Comparison of ENCODE assay signal across 1 cellular context in genomic region chr9:113221800-113222481, GRCh38.
TF ChIP-seq lines count a peak whose summit lies in the region.

No MANE protein-coding gene starts in this region.

TF ChIP-seq in GM12878, 131 proteins besides CTCF, POLR2A, EP300 and RAD21:
- peak; percentile 3; the same call in 1 of the 2 replicates for TF ChIP-seq GATAD2B (conservative IDR thresholded peaks at IDR 0.05; ENCODE audit: low read depth)
- 0 out of 2 replicates have a peak, but pooled peaks have one; percentile 24 for TF ChIP-seq LARP7 (IDR thresholded peaks at IDR 0.05)
- TF ChIP-seq E2F4 (IDR thresholded peaks at IDR 0.05; ENCODE audit: low read depth, low read length), result no peak
- no peak for TF ChIP-seq IKZF1 (conservative IDR thresholded peaks at IDR 0.05)
